18 cellular contexts compared by ENCODE assay signal in the genomic region with DNA sequence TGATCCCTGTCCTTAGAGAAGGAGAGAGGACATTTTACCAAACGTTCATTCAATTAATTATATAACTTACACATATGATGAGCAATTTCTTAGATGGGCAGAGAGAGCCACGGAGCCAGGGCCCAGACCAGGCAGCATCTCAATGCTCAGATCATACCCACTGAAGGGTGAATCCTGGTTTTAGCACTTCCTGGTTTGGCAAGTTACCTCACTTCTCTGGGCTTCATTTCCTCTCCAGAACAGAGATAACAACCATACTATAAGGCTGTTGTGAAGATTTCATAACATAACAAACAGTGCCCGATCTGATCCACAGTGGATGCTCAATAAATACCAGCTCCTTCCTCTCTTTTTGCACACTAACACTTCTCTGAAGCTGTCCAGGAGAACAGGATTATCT.
DNase-seq lines count a peak whose midpoint lies in the region; ATAC-seq and TF ChIP-seq lines count a peak whose summit lies in the region.
"Had no signal": no experiment of that assay in that cellular context is flagged by ENCODE, and none has a peak within 500 bp of the region (broad histone marks: within the 10 kb centered on the region; RNA-seq: fewer than 3 reads in every experiment).

No MANE protein-coding gene starts in this region.

- no peak overlapping the region for H3K27ac Mint-ChIP-seq in nephron progenitor cell
- no peak overlapping the region for H3K27ac Mint-ChIP-seq in type B pancreatic cell
- H3K27ac Mint-ChIP-seq: naive thymus-derived CD4-positive, alpha-beta T cell had no signal

- TF ChIP-seq CTCF in DOHH2 (IDR thresholded peaks at IDR 0.05; ENCODE audit: low read depth, low read length, poor library complexity, severe bottlenecking), result no peak
- no peak for TF ChIP-seq CTCF in nephron progenitor cell (IDR thresholded peaks at IDR 0.05)
- no peak for TF ChIP-seq CTCF in type B pancreatic cell (conservative IDR thresholded peaks at IDR 0.05)

- H3K27me3 Mint-ChIP-seq in nephron progenitor cell (ENCODE audit: low read depth, poor library complexity) (peaks cover 8% of the 10 kb centered on the region), type B pancreatic cell (peaks cover 5% of the 10 kb centered on the region)
- H3K27me3 Mint-ChIP-seq: naive thymus-derived CD4-positive, alpha-beta T cell had no signal

- peaks cover 36% of the 10 kb centered on the region for H3K36me3 Mint-ChIP-seq in nephron progenitor cell (ENCODE audit: low read depth)
- peaks cover 20% of the 10 kb centered on the region for H3K36me3 Mint-ChIP-seq in type B pancreatic cell

- peaks cover 31% of the 10 kb centered on the region for H3K9me3 Mint-ChIP-seq in nephron progenitor cell
- peaks cover 9% of the 10 kb centered on the region for H3K9me3 Mint-ChIP-seq in type B pancreatic cell

- no peaks in the 10 kb centered on the region for H3F3A ChIP-seq in DOHH2 (ENCODE audit: control insufficient read depth, insufficient read depth)

- ATAC-seq in GM19397 (IDR thresholded peaks at IDR 0.05; ENCODE audit: unreplicated experiment), result peak; percentile 50
- ATAC-seq in esophagus mucosa, result peak; percentile 36
- ATAC-seq: naive thymus-derived CD4-positive, alpha-beta T cell had no signal

- no peak overlapping the region for H3K27ac ChIP-seq in DOHH2 (ENCODE audit: low read depth, low read length)
- H3K27ac ChIP-seq: coronary artery had no signal

- H3K79me2 ChIP-seq in DOHH2 (ENCODE audit: control insufficient read depth, low read length), result no peaks in the 10 kb centered on the region

- H3K4me1 ChIP-seq in DOHH2 (ENCODE audit: control insufficient read depth, low read length), result peaks cover 26% of the 10 kb centered on the region

- H3K4me2 ChIP-seq in DOHH2 (ENCODE audit: low read length), result peak overlapping the region; percentile 56

- H3K27me3 ChIP-seq in DOHH2 (ENCODE audit: control insufficient read depth, low read length), result no peaks in the 10 kb centered on the region

- no peak overlapping the region for H3K4me3 Mint-ChIP-seq in nephron progenitor cell
- H3K4me3 Mint-ChIP-seq in type B pancreatic cell, result no peak overlapping the region
- H3K4me3 Mint-ChIP-seq: naive thymus-derived CD4-positive, alpha-beta T cell had no signal

- peaks cover 60% of the 10 kb centered on the region for H3K4me1 Mint-ChIP-seq in nephron progenitor cell
- no peaks in the 10 kb centered on the region for H3K4me1 Mint-ChIP-seq in type B pancreatic cell (ENCODE audit: unreplicated experiment)

- H3K36me3 ChIP-seq in DOHH2 (ENCODE audit: control insufficient read depth, low read length), result peaks cover 8% of the 10 kb centered on the region

- H3K4me3 ChIP-seq in DOHH2 (ENCODE audit: low read length), result peak overlapping the region; percentile 42
- H3K4me3 ChIP-seq: coronary artery had no signal

- H3K9me2 ChIP-seq in DOHH2 (replicated peaks; ENCODE audit: control insufficient read depth, low read length), result no peaks in the 10 kb centered on the region

- peaks cover 8% of the 10 kb centered on the region; the same call in 1 of the 2 replicates for H3K9me3 ChIP-seq in DOHH2 (ENCODE audit: control insufficient read depth, insufficient read depth, low read length)

- H4K20me1 ChIP-seq in DOHH2 (ENCODE audit: control insufficient read depth, insufficient read depth, low read depth, low read length), result no peaks in the 10 kb centered on the region

- DNase-seq in NCI-H226 (peak; percentile 52), GDM1 (lab: John Stamatoyannopoulos, UW) (no peak), nephron progenitor cell (no peak), NCI-H146 treated with DMSO at 0.1 percent for 48 hours (lab: John Stamatoyannopoulos, UW; ENCODE audit: unreplicated experiment) (no peak), type B pancreatic cell (ENCODE audit: extremely low spot score, unreplicated experiment) (no peak)
- DNase-seq: activated effector memory CD4-positive, alpha-beta T cell treated with Interleukin-2 at 50 U/mL for 16 hours; DND-41; erythroblast; HCEC 1CT; MM.1S; naive thymus-derived CD4-positive, alpha-beta T cell; NCI-H524; retina; T-helper 9 cell had no signal
